10 cellular contexts compared by ENCODE assay signal in the genomic region with DNA sequence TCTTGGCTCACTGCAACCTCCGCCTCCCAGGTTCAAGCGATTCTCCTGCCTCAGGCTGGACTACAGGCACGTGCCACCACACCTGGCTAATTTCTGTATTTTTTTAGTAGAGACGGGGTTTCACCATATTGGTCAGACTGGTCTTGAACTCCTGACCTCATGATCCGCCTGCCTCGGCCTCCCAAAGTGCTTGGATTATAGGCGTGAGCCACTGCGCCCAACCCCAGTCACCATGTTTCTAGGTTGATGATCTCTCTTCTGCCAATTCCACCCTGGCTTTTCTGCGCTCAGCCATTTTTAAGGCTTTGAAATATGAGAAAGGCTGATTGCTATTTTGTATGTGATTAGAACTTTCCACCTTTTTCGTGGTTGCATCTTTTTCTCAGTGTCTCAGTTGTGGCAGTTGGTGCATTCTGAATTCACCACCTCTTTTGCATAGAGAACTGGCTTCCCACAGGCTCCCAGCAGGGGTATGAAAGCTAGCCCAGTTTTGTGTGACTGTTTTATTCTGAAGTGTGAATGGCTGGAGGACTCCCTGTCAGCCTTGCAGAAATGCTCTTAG. TPM values are rescaled to one million over a fixed set of nuclear protein-coding genes. Genes with fewer than 3 reads are reported as not detected.
DNase-seq lines count a peak whose midpoint lies in the region; ATAC-seq and TF ChIP-seq lines count a peak whose summit lies in the region.
"Had no signal": no experiment of that assay in that cellular context is flagged by ENCODE, and none has a peak within 500 bp of the region (broad histone marks: within the 10 kb centered on the region; RNA-seq: fewer than 3 reads in every experiment).

No MANE protein-coding gene starts in this region.

- WGBS in prostate gland: 90% methylated on average over 10 of the region's 10 CpGs

- H3K4me1 Mint-ChIP-seq in activated naive CD8-positive, alpha-beta T cell treated with anti-CD3 and anti-CD28 coated beads, Interleukin-2, amount 50 U/mL, for 24 hours: peaks cover 32% of the 10 kb centered on the region

- TF ChIP-seq POLR2A in GM18505 (IDR thresholded peaks at IDR 0.05; ENCODE audit: borderline replicate concordance, extremely low read depth, insufficient read depth, insufficient read length) (no peak), prostate gland (IDR thresholded peaks at IDR 0.05) (no peak)

- no peak for TF ChIP-seq CTCF in prostate gland (IDR thresholded peaks at IDR 0.05)

- intact Hi-C loops in prostate gland (cut with DNase I): no loop called here

- no peaks in the 10 kb centered on the region for H3K36me3 ChIP-seq in prostate gland

- peak overlapping the region; percentile 43 for H3K27ac Mint-ChIP-seq in activated naive CD8-positive, alpha-beta T cell treated with anti-CD3 and anti-CD28 coated beads, Interleukin-2, amount 50 U/mL, for 24 hours

- no peaks in the 10 kb centered on the region for H3K9me3 ChIP-seq in prostate gland

- H3K4me3 Mint-ChIP-seq in activated naive CD8-positive, alpha-beta T cell treated with anti-CD3 and anti-CD28 coated beads, Interleukin-2, amount 50 U/mL, for 24 hours: peak overlapping the region; percentile 30

- DNase-seq in activated naive CD8-positive, alpha-beta T cell treated with anti-CD3 and anti-CD28 coated beads, Interleukin-2, amount 50 U/mL, for 24 hours: peak; percentile 28
- no peak for DNase-seq in prostate gland (ENCODE audit: low spot score)
- DNase-seq in activated gamma-delta T cell (lab: John Stamatoyannopoulos, UW): no peak
- no peak for DNase-seq in HT-29 (ENCODE audit: low spot score)
- DNase-seq in NK-92 (lab: John Stamatoyannopoulos, UW; ENCODE audit: unreplicated experiment): no peak
- DNase-seq: activated effector memory CD4-positive, alpha-beta T cell treated with anti-CD3 and anti-CD28 coated beads, Interleukin-2, amount 50 U/mL, for 16 hours; SHP77 had no signal

- peaks cover 4% of the 10 kb centered on the region for H3K36me3 Mint-ChIP-seq in activated naive CD8-positive, alpha-beta T cell treated with anti-CD3 and anti-CD28 coated beads, Interleukin-2, amount 50 U/mL, for 24 hours (ENCODE audit: low read depth)

- no peaks in the 10 kb centered on the region for H3K4me1 ChIP-seq in prostate gland (replicated peaks)

- H3K27ac ChIP-seq in prostate gland: no peak overlapping the region

- H3K27me3 Mint-ChIP-seq in activated naive CD8-positive, alpha-beta T cell treated with anti-CD3 and anti-CD28 coated beads, Interleukin-2, amount 50 U/mL, for 24 hours: no peaks in the 10 kb centered on the region

- no peaks in the 10 kb centered on the region for H3K9me3 Mint-ChIP-seq in activated naive CD8-positive, alpha-beta T cell treated with anti-CD3 and anti-CD28 coated beads, Interleukin-2, amount 50 U/mL, for 24 hours

- H3K4me3 ChIP-seq in prostate gland: no peak overlapping the region

- H3K27me3 ChIP-seq in prostate gland (replicated peaks; ENCODE audit: insufficient read depth): no peaks in the 10 kb centered on the region

- ATAC-seq in GM18505 (IDR thresholded peaks at IDR 0.05; ENCODE audit: unreplicated experiment) (peak; percentile 56), GM19395 (IDR thresholded peaks at IDR 0.05; ENCODE audit: unreplicated experiment) (peak; percentile 85), HG03060 (IDR thresholded peaks at IDR 0.05; ENCODE audit: low read depth, unreplicated experiment) (peak; percentile 59)
- peak; percentile 95 for ATAC-seq in activated naive CD8-positive, alpha-beta T cell treated with anti-CD3 and anti-CD28 coated beads, Interleukin-2, amount 50 U/mL, for 24 hours

RNA-seq across cellular contexts. Expression of a gene that starts 15.5 kb away (rescaled TPM):
- total RNA-seq in prostate gland: 10 to 100 TPM; 21.4 to 35.8 TPM
- total RNA-seq in HT-29 (2014; rRNA removed; shearing (Covaris generic)): 29.4 and 39.6 TPM in 2 replicates
